Comparison of ENCODE assay signal across 29 cellular contexts in genomic region chr1:230012093-230012393, GRCh38.
"Had no signal": no experiment of that assay in that cellular context is flagged by ENCODE, and none has a peak within 500 bp of the region (broad histone marks: within the 10 kb centered on the region; RNA-seq: fewer than 3 reads in every experiment).

No MANE protein-coding gene starts in this region.

- H3K27ac ChIP-seq: adrenal gland, Peyer's patch, RWPE1 had no signal

- ATAC-seq: activated CD4-positive, alpha-beta T cell treated with anti-CD3 and anti-CD28 coated beads for 36 hours; activated CD4-positive, CD25-positive, alpha-beta regulatory T cell treated with anti-CD3 and anti-CD28 coated beads, Interleukin-2, amount 50 U/mL, for 24 hours; activated CD8-positive, alpha-beta T cell treated with anti-CD3 and anti-CD28 coated beads, Interleukin-2, amount 10 ng/mL, durations not matched to agents 7 days and 5 days; Right ventricle myocardium inferior; SK-N-SH treated with all-trans-retinoic acid at 6 μM for 48 hours; T-cell; T-helper 17 cell; WTC11 had no signal

- H3K4me1 Mint-ChIP-seq: activated CD4-positive, alpha-beta T cell treated with anti-CD3 and anti-CD28 coated beads for 36 hours; activated CD4-positive, alpha-beta T cell treated with anti-CD3 and anti-CD28 coated beads, Interleukin-2, amount 10 ng/mL, durations not matched to agents 7 days and 5 days; activated naive CD4-positive, alpha-beta T cell treated with anti-CD3 and anti-CD28 coated beads, Interleukin-2, amount 50 U/mL, for 24 hours; activated naive CD8-positive, alpha-beta T cell treated with anti-CD3 and anti-CD28 coated beads, Interleukin-2, amount 10 ng/mL, durations not matched to agents 7 days and 5 days; T-cell; T-helper 17 cell had no signal

- H3K27me3 Mint-ChIP-seq: activated CD4-positive, alpha-beta T cell treated with anti-CD3 and anti-CD28 coated beads for 36 hours; activated naive CD4-positive, alpha-beta T cell treated with anti-CD3 and anti-CD28 coated beads, Interleukin-2, amount 50 U/mL, for 24 hours; brain had no signal

- DNase-seq: activated CD4-positive, alpha-beta T cell treated with anti-CD3 and anti-CD28 coated beads for 36 hours; activated CD4-positive, alpha-beta T cell treated with anti-CD3 and anti-CD28 coated beads, Interleukin-2, amount 10 ng/mL, durations not matched to agents 7 days and 5 days; activated CD4-positive, alpha-beta T cell treated with anti-CD3 and anti-CD28 coated beads, Interleukin-2, amount 50 U/mL, for 48 hours; activated CD8-positive, alpha-beta T cell treated with anti-CD3 and anti-CD28 coated beads, Interleukin-2, amount 10 ng/mL, durations not matched to agents 7 days and 5 days; activated gamma-delta T cell; activated naive CD4-positive, alpha-beta T cell treated with Interleukin-2 at 50 U/mL for 16 hours; activated naive CD8-positive, alpha-beta T cell treated with anti-CD3 and anti-CD28 coated beads, Interleukin-2, amount 10 ng/mL, durations not matched to agents 7 days and 5 days; activated T-cell treated with anti-CD3 and anti-CD28 coated beads, Interleukin-2, amount 50 U/mL, for 24 hours; adrenal gland; Karpas-422; NCI-H1105 treated with DMSO at 0.1 percent for 48 hours; NCI-H1436; NCI-H1694 treated with DMSO at 0.1 percent for 48 hours; NCI-H2029; NCI-H510A; NCI-H526; NCI-H748 treated with DMSO at 0.1 percent for 48 hours; Peyer's patch; SIG-M5; T-cell; T-helper 17 cell had no signal

- H3K4me3 Mint-ChIP-seq: activated CD4-positive, alpha-beta T cell treated with anti-CD3 and anti-CD28 coated beads for 36 hours; activated CD4-positive, alpha-beta T cell treated with anti-CD3 and anti-CD28 coated beads, Interleukin-2, amount 10 ng/mL, durations not matched to agents 7 days and 5 days; activated CD8-positive, alpha-beta T cell treated with anti-CD3 and anti-CD28 coated beads, Interleukin-2, amount 10 ng/mL, durations not matched to agents 7 days and 5 days; activated naive CD4-positive, alpha-beta T cell treated with anti-CD3 and anti-CD28 coated beads, Interleukin-2, amount 50 U/mL, for 24 hours; activated naive CD8-positive, alpha-beta T cell treated with anti-CD3 and anti-CD28 coated beads, Interleukin-2, amount 10 ng/mL, durations not matched to agents 7 days and 5 days; activated T-cell treated with anti-CD3 and anti-CD28 coated beads, Interleukin-2, amount 50 U/mL, for 24 hours; brain; T-cell; T-helper 17 cell; WTC11 had no signal

- H3K27me3 ChIP-seq: adrenal gland, Peyer's patch had no signal

- H3K36me3 ChIP-seq: adrenal gland, Peyer's patch had no signal

- H3K27ac Mint-ChIP-seq: activated CD4-positive, alpha-beta T cell treated with anti-CD3 and anti-CD28 coated beads for 36 hours; activated CD4-positive, alpha-beta T cell treated with anti-CD3 and anti-CD28 coated beads, Interleukin-2, amount 10 ng/mL, durations not matched to agents 7 days and 5 days; activated CD8-positive, alpha-beta T cell treated with anti-CD3 and anti-CD28 coated beads, Interleukin-2, amount 10 ng/mL, durations not matched to agents 7 days and 5 days; activated naive CD4-positive, alpha-beta T cell treated with anti-CD3 and anti-CD28 coated beads, Interleukin-2, amount 50 U/mL, for 24 hours; activated naive CD8-positive, alpha-beta T cell treated with anti-CD3 and anti-CD28 coated beads, Interleukin-2, amount 10 ng/mL, durations not matched to agents 7 days and 5 days; activated T-cell treated with anti-CD3 and anti-CD28 coated beads, Interleukin-2, amount 50 U/mL, for 24 hours; activated T-helper 2 cell treated with anti-CD3 and anti-CD28 coated beads, Interferon-gamma antibody, Interleukin-2, Interleukin-4, amounts not matched to agents 10 μg/mL and 5 μg/mL and 100 μg/mL, durations not matched to agents 14 hours and 24 hours and 36 hours; brain; T-cell; T-helper 17 cell; WTC11 had no signal

- H3K4me3 ChIP-seq: adrenal gland, Peyer's patch had no signal

- H3K9me3 ChIP-seq: adrenal gland, Peyer's patch had no signal

- H3K36me3 Mint-ChIP-seq: activated naive CD4-positive, alpha-beta T cell treated with anti-CD3 and anti-CD28 coated beads, Interleukin-2, amount 50 U/mL, for 24 hours; activated naive CD8-positive, alpha-beta T cell treated with anti-CD3 and anti-CD28 coated beads, Interleukin-2, amount 10 ng/mL, durations not matched to agents 7 days and 5 days; brain; T-cell; WTC11 had no signal

- H3K4me1 ChIP-seq: Peyer's patch had no signal

- H3K9me3 Mint-ChIP-seq: activated CD4-positive, alpha-beta T cell treated with anti-CD3 and anti-CD28 coated beads, Interleukin-2, amount 10 ng/mL, durations not matched to agents 7 days and 5 days; activated naive CD4-positive, alpha-beta T cell treated with anti-CD3 and anti-CD28 coated beads, Interleukin-2, amount 50 U/mL, for 24 hours; activated naive CD8-positive, alpha-beta T cell treated with anti-CD3 and anti-CD28 coated beads, Interleukin-2, amount 10 ng/mL, durations not matched to agents 7 days and 5 days; activated T-cell treated with anti-CD3 and anti-CD28 coated beads, Interleukin-2, amount 50 U/mL, for 24 hours; activated T-helper 2 cell treated with anti-CD3 and anti-CD28 coated beads, Interferon-gamma antibody, Interleukin-2, Interleukin-4, amounts not matched to agents 10 μg/mL and 5 μg/mL and 100 μg/mL, durations not matched to agents 14 hours and 24 hours and 36 hours; T-cell had no signal
